1 cellular context compared by ENCODE assay signal in genomic region chr17:82252511-82253178, GRCh38.
TF ChIP-seq lines count a peak whose summit lies in the region.

No MANE protein-coding gene starts in this region.

TF ChIP-seq in GM23338, 12 proteins besides CTCF, POLR2A, EP300 and RAD21 (continued from another document):
- TF ChIP-seq REST (IDR thresholded peaks at IDR 0.05; ENCODE audit: unreplicated experiment) (no peak), EZH2phosphoT487 (IDR thresholded peaks at IDR 0.05; ENCODE audit: unreplicated experiment) (no peak), ETS1 (IDR thresholded peaks at IDR 0.05) (no peak), ZNF331 (CRISPR knock-in tag; IDR thresholded peaks at IDR 0.05; ENCODE audit: low read depth) (no peak), STAT1 (IDR thresholded peaks at IDR 0.05; ENCODE audit: unreplicated experiment) (no peak), ZNF114 (CRISPR knock-in tag; IDR thresholded peaks at IDR 0.05) (no peak), ZNF462 (CRISPR knock-in tag; IDR thresholded peaks at IDR 0.05) (no peak)
